8 cellular contexts compared by ENCODE assay signal in genomic region chr12:12398026-12398859, GRCh38. TPM values are rescaled to one million over a fixed set of nuclear protein-coding genes. Genes with fewer than 3 reads are reported as not detected.
DNase-seq lines count a peak whose midpoint lies in the region; TF ChIP-seq lines count a peak whose summit lies in the region.

No MANE protein-coding gene starts in this region.

- CTCF ChIA-PET in OCI-LY7 (lab: Charles Lee; ENCODE audit: unreplicated experiment): no interaction called here

- H3K4me2 ChIP-seq in OCI-LY7 (ENCODE audit: low read length): no peak overlapping the region

- TF ChIP-seq CTCF in OCI-LY7 (conservative IDR thresholded peaks at IDR 0.05; ENCODE audit: low read length): peak; percentile 33

- DNase-seq in Daoy (ENCODE audit: low read depth) (peak; percentile 84), OCI-LY7 (ENCODE audit: low spot score) (no peak), fibroblast of gingiva (ENCODE audit: low read depth) (peak; percentile 97), renal cortical epithelial cell (ENCODE audit: low read depth) (peak; percentile 99), NCI-H82 (lab: John Stamatoyannopoulos, UW) (no peak), NCI-H1436 treated with DMSO at 0.1 percent for 48 hours (lab: John Stamatoyannopoulos, UW) (no peak), DMS114 treated with DMSO at 0.1 percent for 48 hours (lab: John Stamatoyannopoulos, UW; ENCODE audit: unreplicated experiment) (no peak)
- DNase-seq in activated CD4-positive, alpha-beta T cell treated with anti-CD3 and anti-CD28 coated beads, Interleukin-2, amount 50 U/mL, for 1 hour: no peak

- POLR2A ChIA-PET in OCI-LY7 (lab: Charles Lee): interaction anchor here (0.6 kb wide), 1 partner anchor 143 kb away, joined by 3 read pairs; no protein-coding TSS in a partner anchor

- H3K4me1 ChIP-seq in OCI-LY7 (ENCODE audit: insufficient read depth, low read length, poor library complexity, severe bottlenecking): no peaks in the 10 kb centered on the region

- no peaks in the 10 kb centered on the region for H3K36me3 ChIP-seq in OCI-LY7 (ENCODE audit: insufficient read depth, low read length)

- no peaks in the 10 kb centered on the region for H3K79me2 ChIP-seq in OCI-LY7 (ENCODE audit: insufficient read depth, low read depth, low read length)

- no peak overlapping the region for H3K27ac ChIP-seq in OCI-LY7 (ENCODE audit: low read depth, low read length, poor library complexity, severe bottlenecking)

- H3K4me3 ChIP-seq in OCI-LY7 (ENCODE audit: low read depth, low read length, poor library complexity, severe bottlenecking): no peak overlapping the region

- H2AFZ ChIP-seq in OCI-LY7 (ENCODE audit: low read length): no peak overlapping the region

- no peaks in the 10 kb centered on the region for H4K20me1 ChIP-seq in OCI-LY7 (ENCODE audit: insufficient read depth, low read length)

- H3K9me3 ChIP-seq in OCI-LY7 (ENCODE audit: low read length): no peaks in the 10 kb centered on the region

- no peaks in the 10 kb centered on the region for H3K9me2 ChIP-seq in OCI-LY7 (ENCODE audit: insufficient read depth, low read length)

- intact Hi-C loops in OCI-LY7 (cut with micrococcal nuclease; ENCODE audit: unreplicated experiment): no loop called here

- no TSS peak for BruUV-seq in OCI-LY7 (replicated peaks; lab: Mats Ljungman, UMichigan)

RNA-seq across cellular contexts. Expression of gene BORCS5, which starts 41.4 kb away (rescaled TPM):
- total RNA-seq in Daoy (2014; rRNA removed; shearing (Covaris generic)): 1.6 and 2.5 TPM in 2 replicates
- 9.6 and 10.4 TPM in 2 replicates for total RNA-seq in OCI-LY7 (2014; rRNA removed; shearing (Covaris generic))
- total RNA-seq in OCI-LY7 (2022) (22.9 and 25.3 TPM in 2 replicates), renal cortical epithelial cell (10.0 and 12.0 TPM in 2 replicates)

RNA-seq across cellular contexts. Expression of gene MANSC1, which starts 48.2 kb away (rescaled TPM):
- total RNA-seq in Daoy (2014; rRNA removed; shearing (Covaris generic)): 0.06 and 1.5 TPM in 2 replicates
- not detected in 2 replicates for total RNA-seq in OCI-LY7 (2014; rRNA removed; shearing (Covaris generic))
- total RNA-seq in OCI-LY7 (2022): 0.17 TPM in 1 of 2 replicates, not detected in the other
- 0.35 and 1.8 TPM in 2 replicates for total RNA-seq in renal cortical epithelial cell

Comparison
In these comparisons a context has a peak if more than half of its experiments do, and no peak if none do; other contexts are left out.
1. DNase-seq: peak in Daoy (single experiment), fibroblast of gingiva (single experiment) and renal cortical epithelial cell (single experiment); none in OCI-LY7 (single experiment), NCI-H82 (single experiment), NCI-H1436 treated with DMSO at 0.1 percent for 48 hours (single experiment), DMS114 treated with DMSO at 0.1 percent for 48 hours (single experiment) and activated CD4-positive, alpha-beta T cell treated with anti-CD3 and anti-CD28 coated beads, Interleukin-2, amount 50 U/mL, for 1 hour (single experiment).